Comparison of ENCODE assay signal across 8 cellular contexts in genomic region chr17:74757931-74758845, GRCh38. TPM values are rescaled to one million over a fixed set of nuclear protein-coding genes. Genes with fewer than 3 reads are reported as not detected.
DNase-seq lines count a peak whose midpoint lies in the region; ATAC-seq and TF ChIP-seq lines count a peak whose summit lies in the region.

No MANE protein-coding gene starts in this region.

- H3K79me2 ChIP-seq in GM23248 (ENCODE audit: insufficient read depth) = no peaks in the 10 kb centered on the region

- no peaks in the 10 kb centered on the region for H3K36me3 ChIP-seq in GM23248 (ENCODE audit: low read depth)

- peaks cover 75% of the 10 kb centered on the region for H3K4me1 Mint-ChIP-seq in activated CD8-positive, alpha-beta T cell treated with anti-CD3 and anti-CD28 coated beads for 36 hours (ENCODE audit: low read depth)
- peaks cover 74% of the 10 kb centered on the region for H3K4me1 Mint-ChIP-seq in stimulated activated effector memory CD8-positive, alpha-beta T cell treated with anti-CD3 and anti-CD28 coated beads, Interleukin-12 subunit alpha, Interleukin-12 subunit beta, amount 100 ng/mL, for 72 hours

- H3K27me3 ChIP-seq in GM23248 (replicated peaks; ENCODE audit: insufficient read depth) = no peaks in the 10 kb centered on the region

- intact Hi-C loops in activated CD8-positive, alpha-beta T cell treated with anti-CD3 and anti-CD28 coated beads for 36 hours (cut with micrococcal nuclease) = no loop called here
- intact Hi-C loops in left ventricle myocardium superior (cut with micrococcal nuclease) = no loop called here

- H2AFZ ChIP-seq in GM23248 = no peak overlapping the region

- TF ChIP-seq CTCF in activated CD8-positive, alpha-beta T cell treated with anti-CD3 and anti-CD28 coated beads for 36 hours (IDR thresholded peaks at IDR 0.05) = no peak

- peaks cover 22% of the 10 kb centered on the region for H3K36me3 Mint-ChIP-seq in activated CD8-positive, alpha-beta T cell treated with anti-CD3 and anti-CD28 coated beads for 36 hours (ENCODE audit: low read depth)
- peaks cover 40% of the 10 kb centered on the region for H3K36me3 Mint-ChIP-seq in stimulated activated effector memory CD8-positive, alpha-beta T cell treated with anti-CD3 and anti-CD28 coated beads, Interleukin-12 subunit alpha, Interleukin-12 subunit beta, amount 100 ng/mL, for 72 hours

- no peak overlapping the region for H3K27ac ChIP-seq in GM23248

- H3K4me2 ChIP-seq in GM23248 (ENCODE audit: unreplicated experiment) = no peak overlapping the region

- no peaks in the 10 kb centered on the region for H3F3A ChIP-seq in GM23248 (ENCODE audit: insufficient read depth)

- WGBS in GM23248 (ENCODE audit: low coverage in 1 of 2, low lambda C conversion rate in 2 of 2, missing lambda C conversion rate in 2 of 2), 2 experiments = 89% methylated on average over 26 of the region's 26 CpGs

- H3K27me3 Mint-ChIP-seq in activated CD8-positive, alpha-beta T cell treated with anti-CD3 and anti-CD28 coated beads for 36 hours = no peaks in the 10 kb centered on the region

- H3K9me3 Mint-ChIP-seq in activated CD8-positive, alpha-beta T cell treated with anti-CD3 and anti-CD28 coated beads for 36 hours = no peaks in the 10 kb centered on the region
- no peaks in the 10 kb centered on the region for H3K9me3 Mint-ChIP-seq in stimulated activated effector memory CD8-positive, alpha-beta T cell treated with anti-CD3 and anti-CD28 coated beads, Interleukin-12 subunit alpha, Interleukin-12 subunit beta, amount 100 ng/mL, for 72 hours

- no peaks in the 10 kb centered on the region for H3K4me1 ChIP-seq in GM23248 (ENCODE audit: insufficient read depth)

- H3K9ac ChIP-seq in GM23248 = no peak overlapping the region

- no peak overlapping the region for H3K4me3 ChIP-seq in GM23248

- no peaks in the 10 kb centered on the region for H3K9me2 ChIP-seq in GM23248 (ENCODE audit: insufficient read depth)

- CTCF ChIA-PET in activated CD8-positive, alpha-beta T cell treated with anti-CD3 and anti-CD28 coated beads for 36 hours (lab: Charles Lee) = interaction anchor here (1.1 to 8.6 kb wide), 9 partner anchors 11 to 101 kb away, joined by 4 to 98 read pairs (median 9); partner anchors contain the start of genes NHERF1 and RAB37

- no peaks in the 10 kb centered on the region for H3K9me3 ChIP-seq in GM23248 (ENCODE audit: low read depth)

- peak overlapping the region; percentile 81 for H3K27ac Mint-ChIP-seq in activated CD8-positive, alpha-beta T cell treated with anti-CD3 and anti-CD28 coated beads for 36 hours
- peak overlapping the region; percentile 94 for H3K27ac Mint-ChIP-seq in stimulated activated effector memory CD8-positive, alpha-beta T cell treated with anti-CD3 and anti-CD28 coated beads, Interleukin-12 subunit alpha, Interleukin-12 subunit beta, amount 100 ng/mL, for 72 hours

- no peak for ATAC-seq in activated CD8-positive, alpha-beta T cell treated with anti-CD3 and anti-CD28 coated beads for 36 hours
- peak; percentile 61 for ATAC-seq in left ventricle myocardium superior
- no peak for ATAC-seq in stimulated activated effector memory CD8-positive, alpha-beta T cell treated with anti-CD3 and anti-CD28 coated beads, Interleukin-12 subunit alpha, Interleukin-12 subunit beta, amount 100 ng/mL, for 72 hours
- ATAC-seq in HG03521 (IDR thresholded peaks at IDR 0.05; ENCODE audit: unreplicated experiment) = no peak

- POLR2A ChIA-PET in activated CD8-positive, alpha-beta T cell treated with anti-CD3 and anti-CD28 coated beads for 36 hours (lab: Charles Lee) = interaction anchor here (0.7 to 2.7 kb wide), 7 partner anchors 9 to 24 kb away, joined by 3 to 19 read pairs (median 8); partner anchors contain the start of gene NAT9

- H4K20me1 ChIP-seq in GM23248 (ENCODE audit: insufficient read depth) = no peaks in the 10 kb centered on the region

- in situ Hi-C loops in GM23248 (cut with MboI) = no loop called here

- peak overlapping the region; percentile 51 for H3K4me3 Mint-ChIP-seq in activated CD8-positive, alpha-beta T cell treated with anti-CD3 and anti-CD28 coated beads for 36 hours
- H3K4me3 Mint-ChIP-seq in stimulated activated effector memory CD8-positive, alpha-beta T cell treated with anti-CD3 and anti-CD28 coated beads, Interleukin-12 subunit alpha, Interleukin-12 subunit beta, amount 100 ng/mL, for 72 hours = peak overlapping the region; percentile 73

- peak; percentile 40 for DNase-seq in NCI-H1436 (lab: John Stamatoyannopoulos, UW)
- no peak for DNase-seq in NCI-H1436 treated with DMSO at 0.1 percent for 48 hours (lab: John Stamatoyannopoulos, UW)
- no peak for DNase-seq in activated CD8-positive, alpha-beta T cell treated with anti-CD3 and anti-CD28 coated beads for 36 hours
- DNase-seq in left ventricle myocardium superior = peak; percentile 59
- no peak for DNase-seq in stimulated activated effector memory CD8-positive, alpha-beta T cell treated with anti-CD3 and anti-CD28 coated beads, Interleukin-12 subunit alpha, Interleukin-12 subunit beta, amount 100 ng/mL, for 72 hours (ENCODE audit: low spot score in 2 of 2)
- DNase-seq in NCI-H128 (lab: John Stamatoyannopoulos, UW; ENCODE audit: unreplicated experiment) = no peak
- no peak for DNase-seq in GM23248

RNA-seq across cellular contexts. Expression of gene NHERF1, which starts 9.8 kb away (rescaled TPM):
- 100 to 1,000 TPM; 143 to 150 TPM for total RNA-seq in activated CD8-positive, alpha-beta T cell treated with anti-CD3 and anti-CD28 coated beads for 36 hours
- total RNA-seq in left ventricle myocardium superior = 16.0 TPM
- total RNA-seq in GM23248 (2014; rRNA removed; shearing (Covaris generic)) = 6.6 and 8.0 TPM in 2 replicates
- polyA plus RNA-seq in GM23248 (2016; fragmentation: Nextera tagmentation; extraction: Ambion mirVana) = 9.1 and 9.4 TPM in 2 replicates

RNA-seq across cellular contexts. Expression of gene NAT9, which starts 18.0 kb away (rescaled TPM):
- 10 to 100 TPM; 35.5 to 42.4 TPM for total RNA-seq in activated CD8-positive, alpha-beta T cell treated with anti-CD3 and anti-CD28 coated beads for 36 hours
- total RNA-seq in left ventricle myocardium superior = 21.1 TPM
- total RNA-seq in GM23248 (2014; rRNA removed; shearing (Covaris generic)) = 23.6 and 26.4 TPM in 2 replicates
- 31.0 and 34.6 TPM in 2 replicates for polyA plus RNA-seq in GM23248 (2016; fragmentation: Nextera tagmentation; extraction: Ambion mirVana)

RNA-seq across cellular contexts. Expression of gene RAB37, which starts 21.1 kb away (rescaled TPM):
- total RNA-seq in activated CD8-positive, alpha-beta T cell treated with anti-CD3 and anti-CD28 coated beads for 36 hours = 1 to 10 TPM; 6.6 to 6.7 TPM
- total RNA-seq in left ventricle myocardium superior = 2.8 TPM
- 0.11 TPM in 1 of 2 replicates, not detected in the other for total RNA-seq in GM23248 (2014; rRNA removed; shearing (Covaris generic))
- not detected in 2 replicates for polyA plus RNA-seq in GM23248 (2016; fragmentation: Nextera tagmentation; extraction: Ambion mirVana)

RNA-seq across cellular contexts. Expression of gene CD300LF, which starts 45.5 kb away (rescaled TPM):
- not detected for total RNA-seq in activated CD8-positive, alpha-beta T cell treated with anti-CD3 and anti-CD28 coated beads for 36 hours
- total RNA-seq in left ventricle myocardium superior = not detected
- total RNA-seq in GM23248 (2014; rRNA removed; shearing (Covaris generic)) = not detected in 2 replicates
- not detected in 2 replicates for polyA plus RNA-seq in GM23248 (2016; fragmentation: Nextera tagmentation; extraction: Ambion mirVana)

Comparison
In these comparisons a context has a peak if more than half of its experiments do, and no peak if none do; other contexts are left out.
1. DNase-seq: peak in NCI-H1436 (single experiment) and left ventricle myocardium superior (single experiment); none in NCI-H1436 treated with DMSO at 0.1 percent for 48 hours (single experiment), activated CD8-positive, alpha-beta T cell treated with anti-CD3 and anti-CD28 coated beads for 36 hours (single experiment), stimulated activated effector memory CD8-positive, alpha-beta T cell treated with anti-CD3 and anti-CD28 coated beads, Interleukin-12 subunit alpha, Interleukin-12 subunit beta, amount 100 ng/mL, for 72 hours (0 of 2), NCI-H128 (single experiment) and GM23248 (single experiment).